In genomic region chr4:24763631-24764302, GRCh38 we compare ENCODE assay signal across 11 cellular contexts. TPM values are rescaled to one million over a fixed set of nuclear protein-coding genes. Genes with fewer than 3 reads are reported as not detected.
DNase-seq lines count a peak whose midpoint lies in the region; ATAC-seq and TF ChIP-seq lines count a peak whose summit lies in the region.
"Had no signal": no experiment of that assay in that cellular context is flagged by ENCODE, and none has a peak within 500 bp of the region (broad histone marks: within the 10 kb centered on the region; RNA-seq: fewer than 3 reads in every experiment).

No MANE protein-coding gene starts in this region.

- TF ChIP-seq CTCF in PC-9 (conservative IDR thresholded peaks at IDR 0.05) = no peak
- no peak for TF ChIP-seq CTCF in fibroblast of villous mesenchyme (IDR thresholded peaks at IDR 0.05; ENCODE audit: insufficient read depth, low read depth, low read length)
- TF ChIP-seq CTCF in type B pancreatic cell (conservative IDR thresholded peaks at IDR 0.05) = no peak

- H4K20me1 ChIP-seq in PC-9 (ENCODE audit: insufficient read depth) = no peaks in the 10 kb centered on the region

- ATAC-seq in GM21825 (IDR thresholded peaks at IDR 0.05; ENCODE audit: unreplicated experiment) = no peak
- no peak for ATAC-seq in stimulated activated naive B cell treated with anti-CD40 and anti-IgM and Interleukin-4, amounts not matched to agents 10 μg/mL and 1 μg/mL and 100 μg/mL, for 72 hours (replicated peaks)

- H3K36me3 Mint-ChIP-seq in type B pancreatic cell = no peaks in the 10 kb centered on the region
- H3K36me3 Mint-ChIP-seq in stimulated activated naive B cell treated with anti-CD40 and anti-IgM and Interleukin-4, amounts not matched to agents 10 μg/mL and 1 μg/mL and 100 μg/mL, for 72 hours = no peaks in the 10 kb centered on the region

- H3K27ac Mint-ChIP-seq in type B pancreatic cell = peak overlapping the region; percentile 92
- no peak overlapping the region for H3K27ac Mint-ChIP-seq in stimulated activated naive B cell treated with anti-CD40 and anti-IgM and Interleukin-4, amounts not matched to agents 10 μg/mL and 1 μg/mL and 100 μg/mL, for 72 hours
- H3K27ac Mint-ChIP-seq: endodermal cell had no signal

- no peaks in the 10 kb centered on the region for H3K79me2 ChIP-seq in PC-9 (ENCODE audit: low read depth)

- CTCF ChIA-PET in PC-9 (lab: Charles Lee) = interaction anchor here (0.7 kb wide), 1 partner anchor 398 kb away, joined by 3 read pairs; no protein-coding TSS in a partner anchor

- H3K4me1 Mint-ChIP-seq in type B pancreatic cell (ENCODE audit: unreplicated experiment) = peaks cover 5% of the 10 kb centered on the region
- no peaks in the 10 kb centered on the region for H3K4me1 Mint-ChIP-seq in stimulated activated naive B cell treated with anti-CD40 and anti-IgM and Interleukin-4, amounts not matched to agents 10 μg/mL and 1 μg/mL and 100 μg/mL, for 72 hours
- H3K4me1 Mint-ChIP-seq: endodermal cell had no signal

- DNase-seq in NCI-H2107 treated with DMSO at 0.1 percent for 48 hours (lab: John Stamatoyannopoulos, UW; ENCODE audit: unreplicated experiment) (peak; percentile 11), NCI-H2107 (lab: John Stamatoyannopoulos, UW) (no peak), PC-9 (peak; percentile 60), fibroblast of villous mesenchyme (ENCODE audit: low read depth) (peak; percentile 59), type B pancreatic cell (ENCODE audit: extremely low spot score, unreplicated experiment) (no peak), head of caudate nucleus (no peak)
- DNase-seq in stimulated activated naive B cell treated with anti-CD40 and anti-IgM and Interleukin-4, amounts not matched to agents 10 μg/mL and 1 μg/mL and 100 μg/mL, for 72 hours = no peak
- DNase-seq: endodermal cell, HCEC 1CT had no signal

- no peaks in the 10 kb centered on the region for H3K9me2 ChIP-seq in PC-9 (ENCODE audit: insufficient read depth)

- H3F3A ChIP-seq in PC-9 (ENCODE audit: insufficient read depth, low read depth) = peaks cover 13% of the 10 kb centered on the region; the same call in 1 of the 2 replicates

- H3K9me3 ChIP-seq in PC-9 (ENCODE audit: insufficient read depth, low read depth) = no peaks in the 10 kb centered on the region

- H2AFZ ChIP-seq in PC-9 = no peak overlapping the region

- H3K27me3 Mint-ChIP-seq in type B pancreatic cell = no peaks in the 10 kb centered on the region
- H3K27me3 Mint-ChIP-seq in stimulated activated naive B cell treated with anti-CD40 and anti-IgM and Interleukin-4, amounts not matched to agents 10 μg/mL and 1 μg/mL and 100 μg/mL, for 72 hours = no peaks in the 10 kb centered on the region

- peaks cover 11% of the 10 kb centered on the region for H3K4me1 ChIP-seq in PC-9 (replicated peaks; ENCODE audit: insufficient read depth)

- H3K27ac ChIP-seq in PC-9 = peak overlapping the region; percentile 57
- H3K27ac ChIP-seq: SK-N-MC had no signal

- no peaks in the 10 kb centered on the region for H3K36me3 ChIP-seq in PC-9 (ENCODE audit: low read depth)

- no peak overlapping the region for H3K4me3 ChIP-seq in PC-9
- H3K4me3 ChIP-seq in fibroblast of villous mesenchyme (ENCODE audit: low read depth, low read length) = no peak overlapping the region
- H3K4me3 ChIP-seq: SK-N-MC had no signal

- H3K27me3 ChIP-seq in PC-9 (ENCODE audit: insufficient read depth, low read depth) = no peaks in the 10 kb centered on the region

- TSS peak; percentile 47 for BruUV-seq in PC-9 (replicated peaks; lab: Mats Ljungman, UMichigan)

- peak overlapping the region; percentile 35 for H3K4me3 Mint-ChIP-seq in type B pancreatic cell
- H3K4me3 Mint-ChIP-seq in stimulated activated naive B cell treated with anti-CD40 and anti-IgM and Interleukin-4, amounts not matched to agents 10 μg/mL and 1 μg/mL and 100 μg/mL, for 72 hours = no peak overlapping the region
- H3K4me3 Mint-ChIP-seq: endodermal cell had no signal

- intact Hi-C loops in PC-9 (cut with micrococcal nuclease; ENCODE audit: unreplicated experiment) = loop anchor here (1.0 to 5.0 kb wide), 4 partner anchors 10 to 181 kb away; partner anchors contain the start of genes CCDC149 and DHX15
- intact Hi-C loops in head of caudate nucleus (cut with DNase I) = no loop called here

- H3K9me3 Mint-ChIP-seq in type B pancreatic cell = no peaks in the 10 kb centered on the region
- H3K9me3 Mint-ChIP-seq in stimulated activated naive B cell treated with anti-CD40 and anti-IgM and Interleukin-4, amounts not matched to agents 10 μg/mL and 1 μg/mL and 100 μg/mL, for 72 hours = peaks cover 7 to 10% of the 10 kb centered on the region in 2 donors
- H3K9me3 Mint-ChIP-seq: endodermal cell had no signal

- POLR2A ChIA-PET in PC-9 (lab: Charles Lee; ENCODE audit: unreplicated experiment) = no interaction called here

- peak overlapping the region; percentile 53; the same call in 1 of the 2 replicates for H3K4me2 ChIP-seq in PC-9

RNA-seq across cellular contexts. Expression of gene SOD3, which starts 31.6 kb away (rescaled TPM):
- total RNA-seq in PC-9 (2021) = 6.3 and 7.6 TPM in 2 replicates
- 14.2 and 21.9 TPM in 2 replicates for total RNA-seq in fibroblast of villous mesenchyme
- 3.8 and 5.4 TPM in 2 replicates for total RNA-seq in type B pancreatic cell (ENCODE audit: low replicate concordance)

Comparison
In these comparisons a context has a peak if more than half of its experiments do, and no peak if none do; other contexts are left out.
1. DNase-seq: peak in NCI-H2107 treated with DMSO at 0.1 percent for 48 hours (single experiment), PC-9 (2 of 2) and fibroblast of villous mesenchyme (single experiment); none in NCI-H2107 (single experiment), type B pancreatic cell (single experiment), head of caudate nucleus (0 of 42) and stimulated activated naive B cell treated with anti-CD40 and anti-IgM and Interleukin-4, amounts not matched to agents 10 μg/mL and 1 μg/mL and 100 μg/mL, for 72 hours (single experiment).